ENCODE assay signal across 24 cellular contexts in genomic region chr2:101139495-101139894, GRCh38. TPM values are rescaled to one million over a fixed set of nuclear protein-coding genes. Genes with fewer than 3 reads are reported as not detected.
DNase-seq lines count a peak whose midpoint lies in the region; ATAC-seq and TF ChIP-seq lines count a peak whose summit lies in the region.
"Had no signal": no experiment of that assay in that cellular context is flagged by ENCODE, and none has a peak within 500 bp of the region (broad histone marks: within the 10 kb centered on the region; RNA-seq: fewer than 3 reads in every experiment).

No MANE protein-coding gene starts in this region.

- no peak overlapping the region for H4K91ac ChIP-seq in neuronal stem cell (ENCODE audit: low read depth, low read length, poor library complexity)

- no peaks in the 10 kb centered on the region for H3K9me3 Mint-ChIP-seq in MCF 10A (ENCODE audit: unreplicated experiment)
- no peaks in the 10 kb centered on the region for H3K9me3 Mint-ChIP-seq in Caco-2 (ENCODE audit: unreplicated experiment)

- POLR2A ChIA-PET in MCF 10A (lab: Yijun Ruan, JAX) (interaction anchor here (1.0 to 4.4 kb wide), 4 partner anchors 9 to 55 kb away, joined by 3 to 35 read pairs (median 11); partner anchors contain the start of gene TBC1D8), Caco-2 (lab: Charles Lee) (no interaction called here)

- H3K36me3 ChIP-seq in mammary epithelial cell (ENCODE audit: insufficient read depth, low read length) (no peaks in the 10 kb centered on the region), Caco-2 (ENCODE audit: control insufficient read depth, insufficient read depth, low read length) (no peaks in the 10 kb centered on the region), RWPE2 (ENCODE audit: low read depth) (peaks cover 6% of the 10 kb centered on the region; the same call in 1 of the 2 replicates), neuronal stem cell (replicated peaks in 1 of 2; ENCODE audit: control insufficient read depth in 2 of 2, insufficient read depth in 2 of 2, low read length in 2 of 2) (no peaks in the 10 kb centered on the region)
- H3K36me3 ChIP-seq: BLaER1 had no signal

- H3K4me3 ChIP-seq in mammary epithelial cell (replicated peaks in 1 of 3; ENCODE audit: insufficient read depth in 1 of 3, low read depth in 2 of 3, low read length in 3 of 3) = no peak overlapping the region
- H3K4me3 ChIP-seq in Caco-2 (ENCODE audit: low read depth, low read length) = no peak overlapping the region
- H3K4me3 ChIP-seq in RWPE2 (ENCODE audit: severe bottlenecking) = no peak overlapping the region
- H3K4me3 ChIP-seq in neuronal stem cell (ENCODE audit: low read length in 2 of 2) = no peak overlapping the region
- H3K4me3 ChIP-seq: BLaER1, GM23338 had no signal

- H3K4me2 ChIP-seq in mammary epithelial cell (ENCODE audit: insufficient read depth, low read depth, low read length) = no peak overlapping the region
- H3K4me2 ChIP-seq in neuronal stem cell (ENCODE audit: insufficient read depth, low read length, poor library complexity, severe bottlenecking) = no peak overlapping the region
- H3K4me2 ChIP-seq: BLaER1, GM23338, KMS-11 had no signal

- H3K9me3 ChIP-seq in mammary epithelial cell (replicated peaks; ENCODE audit: insufficient read depth, low read length) (no peaks in the 10 kb centered on the region), Caco-2 (peaks cover 3% of the 10 kb centered on the region; the same call in 1 of the 2 replicates), RWPE2 (ENCODE audit: severe bottlenecking) (no peaks in the 10 kb centered on the region), neuronal stem cell (replicated peaks in 1 of 2; ENCODE audit: control insufficient read depth in 2 of 2, insufficient read depth in 1 of 2, low read depth in 1 of 2, low read length in 2 of 2) (no peaks in the 10 kb centered on the region)
- H3K9me3 ChIP-seq: BLaER1 had no signal

- intact Hi-C loops in MCF 10A (cut with micrococcal nuclease) = no loop called here
- intact Hi-C loops in mammary epithelial cell (cut with micrococcal nuclease) = no loop called here
- intact Hi-C loops in Caco-2 (cut with micrococcal nuclease; ENCODE audit: unreplicated experiment) = no loop called here

- H3K79me1 ChIP-seq in neuronal stem cell (ENCODE audit: low read depth, low read length) = no peaks in the 10 kb centered on the region

- H3K36me3 Mint-ChIP-seq in MCF 10A (ENCODE audit: insufficient read depth, unreplicated experiment) (peaks cover 20% of the 10 kb centered on the region), Caco-2 (ENCODE audit: insufficient read depth, unreplicated experiment) (no peaks in the 10 kb centered on the region)
- H3K36me3 Mint-ChIP-seq: CD4-positive, CD25-positive, alpha-beta regulatory T cell had no signal

- H3K27ac Mint-ChIP-seq in MCF 10A (ENCODE audit: low read depth, unreplicated experiment) = no peak overlapping the region
- H3K27ac Mint-ChIP-seq in Caco-2 (ENCODE audit: unreplicated experiment) = peak overlapping the region; percentile 12
- H3K27ac Mint-ChIP-seq: CD4-positive, CD25-positive, alpha-beta regulatory T cell; GM23338; IgD-negative memory B cell had no signal

- no peak overlapping the region for H2BK120ac ChIP-seq in neuronal stem cell (ENCODE audit: low read depth, low read length)

- no peak overlapping the region for H2BK15ac ChIP-seq in neuronal stem cell (ENCODE audit: low read length)

- dilution Hi-C loops in mammary epithelial cell (cut with HindIII; ENCODE audit: low sequenced_read_pairs) = no loop called here

- 93% methylated on average over 4 of the region's 4 CpGs for WGBS in mammary epithelial cell (ENCODE audit: low coverage, missing lambda C conversion rate)
- no CpG with 5 or more reads among the region's 4 CpGs for WGBS in neuronal stem cell (ENCODE audit: extremely low coverage in 2 of 2, insufficient read length in 2 of 2, insufficient replicate concordance in 1 of 2), 2 donors

- H3K27ac ChIP-seq in mammary epithelial cell (ENCODE audit: insufficient read depth, low read depth, low read length) (no peak overlapping the region), RWPE2 (ENCODE audit: poor library complexity, severe bottlenecking) (peak overlapping the region; percentile 31), neuronal stem cell (replicated peaks; ENCODE audit: low read length) (no peak overlapping the region)
- H3K27ac ChIP-seq: BLaER1, KMS-11 had no signal

- DNase-seq in MCF 10A (ENCODE audit: unreplicated experiment) (no peak), mammary epithelial cell (no peak), Caco-2 (no peak), RWPE2 (ENCODE audit: low spot score) (no peak), neuronal stem cell (ENCODE audit: low spot score) (no peak), SW 1271 (lab: John Stamatoyannopoulos, UW) (no peak), NCI-H1092 treated with DMSO at 0.1 percent for 48 hours (lab: John Stamatoyannopoulos, UW) (no peak)
- DNase-seq: 8988T; CD4-positive, CD25-positive, alpha-beta regulatory T cell; DMS53; HCEC 1CT; NCI-H1048; NCI-H1436; NCI-H187 treated with DMSO at 0.1 percent for 48 hours; NCI-H2171 treated with DMSO at 0.1 percent for 48 hours; NCI-H446; NCI-H524 treated with DMSO at 0.1 percent for 48 hours; NCI-H774; SHP77 had no signal

- H3K27me3 ChIP-seq in mammary epithelial cell (ENCODE audit: insufficient read depth, low read length) (no peaks in the 10 kb centered on the region), Caco-2 (replicated peaks; ENCODE audit: control insufficient read depth, insufficient read depth, low read length) (no peaks in the 10 kb centered on the region), RWPE2 (ENCODE audit: insufficient read depth, poor library complexity, severe bottlenecking) (no peaks in the 10 kb centered on the region), neuronal stem cell (ENCODE audit: control insufficient read depth in 3 of 3, insufficient read depth in 3 of 3, low read depth in 1 of 3, low read length in 3 of 3) (no peaks in the 10 kb centered on the region)
- H3K27me3 ChIP-seq: BLaER1 had no signal

- no peak overlapping the region for H2AFZ ChIP-seq in mammary epithelial cell (ENCODE audit: low read depth, low read length)
- H2AFZ ChIP-seq in neuronal stem cell (ENCODE audit: low read length) = no peak overlapping the region
- H2AFZ ChIP-seq: GM23338 had no signal

- no peak for ATAC-seq in RWPE2 (ENCODE audit: low read depth)
- ATAC-seq in GM21529 (IDR thresholded peaks at IDR 0.05; ENCODE audit: unreplicated experiment) = no peak
- ATAC-seq: GM23338 had no signal

- no peak overlapping the region for H4K8ac ChIP-seq in neuronal stem cell (ENCODE audit: low read depth, low read length)

- no peak overlapping the region for H3K14ac ChIP-seq in neuronal stem cell (ENCODE audit: low read length)

- no peak overlapping the region for H3K18ac ChIP-seq in neuronal stem cell (ENCODE audit: low read length)

- no peaks in the 10 kb centered on the region for H3K4me1 ChIP-seq in mammary epithelial cell (ENCODE audit: insufficient read depth, low read length)
- peaks cover 13% of the 10 kb centered on the region for H3K4me1 ChIP-seq in Caco-2
- peaks cover 29% of the 10 kb centered on the region for H3K4me1 ChIP-seq in RWPE2 (ENCODE audit: insufficient read depth, poor library complexity, severe bottlenecking)
- H3K4me1 ChIP-seq in neuronal stem cell (ENCODE audit: control insufficient read depth in 2 of 2, insufficient read depth in 1 of 2, low read depth in 1 of 2, low read length in 2 of 2) = no peaks in the 10 kb centered on the region
- H3K4me1 ChIP-seq: BLaER1 had no signal

- H3K27me3 Mint-ChIP-seq in MCF 10A (ENCODE audit: insufficient read depth, unreplicated experiment) = no peaks in the 10 kb centered on the region
- no peaks in the 10 kb centered on the region for H3K27me3 Mint-ChIP-seq in Caco-2 (ENCODE audit: insufficient read depth, unreplicated experiment)

- H2BK12ac ChIP-seq in neuronal stem cell (ENCODE audit: low read length) = no peak overlapping the region

- peaks cover 38% of the 10 kb centered on the region for H3K4me1 Mint-ChIP-seq in MCF 10A (ENCODE audit: insufficient read depth, unreplicated experiment)
- peaks cover 20% of the 10 kb centered on the region for H3K4me1 Mint-ChIP-seq in Caco-2 (ENCODE audit: low read depth, unreplicated experiment)

- peaks cover 87% of the 10 kb centered on the region for H3K79me2 ChIP-seq in mammary epithelial cell (ENCODE audit: insufficient read depth, low read length)

- no peak overlapping the region for H2AK5ac ChIP-seq in neuronal stem cell (ENCODE audit: low read depth, low read length)

- BruUV-seq in MCF 10A (replicated peaks; lab: Mats Ljungman, UMichigan) = no TSS peak
- BruUV-seq in mammary epithelial cell (replicated peaks; lab: Mats Ljungman, UMichigan) = no TSS peak
- BruUV-seq in Caco-2 (replicated peaks; lab: Mats Ljungman, UMichigan) = no TSS peak

- CTCF ChIA-PET in MCF 10A (lab: Yijun Ruan, JAX) = interaction anchor here (0.7 to 1.2 kb wide), 4 partner anchors 10 to 136 kb away, joined by 4 to 5 read pairs (median 4); no protein-coding TSS in a partner anchor
- CTCF ChIA-PET in mammary epithelial cell (lab: Charles Lee; ENCODE audit: low non-redundant PET) = no interaction called here
- CTCF ChIA-PET in Caco-2 (lab: Charles Lee) = no interaction called here

- H3K9ac ChIP-seq in mammary epithelial cell (ENCODE audit: insufficient read depth, low read length) (no peak overlapping the region), neuronal stem cell (ENCODE audit: low read depth, low read length, poor library complexity) (peak overlapping the region; percentile 80)
- H3K9ac ChIP-seq: BLaER1, KMS-11 had no signal

- H3K23ac ChIP-seq in neuronal stem cell (ENCODE audit: low read depth, low read length, poor library complexity) = peak overlapping the region; percentile 65

- H2BK5ac ChIP-seq in neuronal stem cell (ENCODE audit: low read length) = no peak overlapping the region

- H4K20me1 ChIP-seq in mammary epithelial cell (ENCODE audit: insufficient read depth, low read length) = no peaks in the 10 kb centered on the region
- H4K20me1 ChIP-seq: BLaER1 had no signal

- in situ Hi-C loops in mammary epithelial cell (cut with MboI; ENCODE audit: low sequenced_read_pairs in 2 of 2) = no loop called here

- H3K4ac ChIP-seq in neuronal stem cell (ENCODE audit: low read length) = no peak overlapping the region

- H3K4me3 Mint-ChIP-seq in MCF 10A (ENCODE audit: unreplicated experiment) (peak overlapping the region; percentile 3), Caco-2 (ENCODE audit: unreplicated experiment) (no peak overlapping the region)
- H3K4me3 Mint-ChIP-seq: CD4-positive, CD25-positive, alpha-beta regulatory T cell; GM23338; IgD-negative memory B cell had no signal

- TF ChIP-seq CTCF in MCF 10A (IDR thresholded peaks at IDR 0.05; ENCODE audit: unreplicated experiment) (no peak), mammary epithelial cell (conservative IDR thresholded peaks at IDR 0.05 in 1 of 2, IDR thresholded peaks at IDR 0.05 in 1 of 2; ENCODE audit: extremely low read depth in 1 of 2, insufficient read depth in 1 of 2, low read depth in 1 of 2, low read length in 2 of 2) (no peak), Caco-2 (IDR thresholded peaks at IDR 0.05; ENCODE audit: insufficient read depth in 1 of 2, low read depth in 1 of 2, low read length in 1 of 2, severe bottlenecking in 1 of 2, unreplicated experiment in 1 of 2) (no peak), RWPE2 (IDR thresholded peaks at IDR 0.05; ENCODE audit: poor library complexity, severe bottlenecking) (no peak)

RNA-seq across cellular contexts. Expression of gene TBC1D8, which starts 11.7 kb away (rescaled TPM):
- total RNA-seq in MCF 10A (2022) (48.1 and 50.9 TPM in 2 replicates), mammary epithelial cell (10 to 100 TPM in 1 of 2 donors, 1 to 10 TPM in 1; 9.0 to 19.2 TPM), Caco-2 (2022) (29.3 and 29.5 TPM in 2 replicates)
- 13.2 TPM for polyA plus RNA-seq in mammary epithelial cell
- polyA minus RNA-seq in mammary epithelial cell = 28.4 TPM
- polyA plus RNA-seq in neuronal stem cell (2013, experiment 1 of 2) = 2.7 TPM
- 2.9 TPM for polyA plus RNA-seq in neuronal stem cell (2013, experiment 2 of 2)
